In the genomic region with DNA sequence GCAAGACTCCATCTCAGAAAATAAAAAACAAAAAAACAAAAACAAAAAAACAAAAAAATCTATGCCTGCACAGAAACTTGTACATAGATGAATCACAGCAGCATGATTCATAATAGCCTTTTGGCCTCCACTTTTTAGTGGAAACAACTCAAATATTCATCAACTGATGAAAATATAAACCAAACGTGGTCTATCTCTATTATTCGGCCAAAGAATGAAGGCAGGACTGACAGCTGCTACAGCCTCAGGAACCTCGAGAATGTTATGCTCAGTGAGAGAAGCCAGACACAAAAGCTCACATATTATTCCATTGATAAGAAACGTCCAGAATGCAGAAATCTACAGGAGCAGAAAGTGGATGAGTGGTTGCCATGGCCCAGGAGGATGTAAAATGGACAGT, we compare ENCODE assay signal across 19 cellular contexts. TPM values are rescaled to one million over a fixed set of nuclear protein-coding genes. Genes with fewer than 3 reads are reported as not detected.
DNase-seq lines count a peak whose midpoint lies in the region; ATAC-seq and TF ChIP-seq lines count a peak whose summit lies in the region.
"Had no signal": no experiment of that assay in that cellular context is flagged by ENCODE, and none has a peak within 500 bp of the region (broad histone marks: within the 10 kb centered on the region; RNA-seq: fewer than 3 reads in every experiment).

No MANE protein-coding gene starts in this region.

- H3K4me3 ChIP-seq in astrocyte of the spinal cord (ENCODE audit: low read depth, low read length) = no peak overlapping the region
- H3K4me3 ChIP-seq: ascending aorta, pancreas, smooth muscle cell, uterus had no signal

- no peak for ATAC-seq in HG03469 (IDR thresholded peaks at IDR 0.05; ENCODE audit: unreplicated experiment)
- no peak for ATAC-seq in HG02870 (IDR thresholded peaks at IDR 0.05; ENCODE audit: unreplicated experiment)
- ATAC-seq: activated CD8-positive, alpha-beta T cell treated with anti-CD3 and anti-CD28 coated beads for 36 hours; effector memory CD8-positive, alpha-beta T cell; pancreas; stimulated activated naive CD8-positive, alpha-beta T cell treated with anti-CD3 and anti-CD28 coated beads, Interleukin-15, Interleukin-2, amounts not matched to agents 100 U/mL and 50 U/mL, for 24 hours had no signal

- in situ Hi-C loops in astrocyte of the spinal cord (cut with HindIII; ENCODE audit: low sequenced_read_pairs) = no loop called here

- no peak for TF ChIP-seq CTCF in astrocyte of the spinal cord (IDR thresholded peaks at IDR 0.05; ENCODE audit: low read depth, low read length)

- DNase-seq in HT1080 (ENCODE audit: low read depth) (peak; percentile 34), astrocyte of the spinal cord (ENCODE audit: low read depth, low spot score) (peak; percentile 49), iris pigment epithelial cell (ENCODE audit: low read depth) (peak; percentile 76), retina (no peak)
- DNase-seq in activated effector memory CD4-positive, alpha-beta T cell treated with Interleukin-2 at 50 U/mL for 16 hours = no peak
- DNase-seq: activated CD8-positive, alpha-beta T cell treated with anti-CD3 and anti-CD28 coated beads for 36 hours; CD4-positive, alpha-beta memory T cell; effector memory CD8-positive, alpha-beta T cell; glutamatergic neuron; NCI-H146; NCI-H510A; pancreas; stimulated activated naive CD8-positive, alpha-beta T cell treated with anti-CD3 and anti-CD28 coated beads, Interleukin-15, Interleukin-2, amounts not matched to agents 100 U/mL and 50 U/mL, for 24 hours; uterus had no signal

RNA-seq across cellular contexts. Expression of a gene that starts 19.8 kb away (rescaled TPM):
- total RNA-seq in HT1080 (2014; rRNA removed; shearing (Covaris generic)) = 0.13 and 0.24 TPM in 2 replicates
- polyA plus RNA-seq in HT1080 (2015; cell fraction: cytosol; rRNA removed) = 0.13 and 0.23 TPM in 2 replicates
- polyA plus RNA-seq in HT1080 (2015; cell fraction: nucleus; rRNA removed) = 0.50 and 0.59 TPM in 2 replicates
- total RNA-seq: CD4-positive, alpha-beta memory T cell; mononuclear cell had no signal

RNA-seq across cellular contexts. Expression of a gene that starts 41.0 kb away (rescaled TPM):
- total RNA-seq in HT1080 (2014; rRNA removed; shearing (Covaris generic)) = 0.03 TPM in 1 of 2 replicates, not detected in the other
- 0.01 TPM in 1 of 2 replicates, not detected in the other for polyA plus RNA-seq in HT1080 (2015; cell fraction: cytosol; rRNA removed)
- 0.11 TPM in 1 of 2 replicates, not detected in the other for polyA plus RNA-seq in HT1080 (2015; cell fraction: nucleus; rRNA removed)
- total RNA-seq: CD4-positive, alpha-beta memory T cell; smooth muscle cell had no signal
- polyA plus RNA-seq: CD4-positive, alpha-beta memory T cell; smooth muscle cell had no signal

Comparison
In these comparisons a context has a peak if more than half of its experiments do, and no peak if none do; other contexts are left out.
1. DNase-seq: peak in HT1080 (single experiment), astrocyte of the spinal cord (single experiment) and iris pigment epithelial cell (single experiment); none in activated effector memory CD4-positive, alpha-beta T cell treated with Interleukin-2 at 50 U/mL for 16 hours (single experiment) and retina (single experiment).